26 cellular contexts compared by ENCODE assay signal in the genomic region with DNA sequence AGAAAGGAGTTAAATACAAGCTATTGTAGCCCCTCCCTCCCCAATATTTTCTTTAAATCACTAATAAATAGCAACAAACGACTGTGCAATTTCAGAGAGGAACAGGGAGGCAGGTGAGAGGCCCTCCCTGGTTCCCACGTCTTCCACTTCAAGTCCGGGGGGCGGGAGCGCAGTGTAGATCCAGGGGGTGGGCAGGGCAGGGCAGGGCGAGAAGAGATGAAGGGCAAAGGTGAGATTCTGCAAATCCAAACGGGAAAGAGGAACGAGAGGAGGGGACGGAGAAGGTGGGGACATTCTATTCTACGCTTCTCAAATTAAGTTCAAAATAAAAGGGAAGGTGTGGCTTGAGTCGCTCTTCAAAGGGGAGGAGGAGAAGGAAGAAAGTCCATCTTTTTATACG. TPM values are rescaled to one million over a fixed set of nuclear protein-coding genes. Genes with fewer than 3 reads are reported as not detected.
DNase-seq lines count a peak whose midpoint lies in the region; ATAC-seq, FAIRE-seq and TF ChIP-seq lines count a peak whose summit lies in the region.
"Had no signal": no experiment of that assay in that cellular context is flagged by ENCODE, and none has a peak within 500 bp of the region (broad histone marks: within the 10 kb centered on the region; RNA-seq: fewer than 3 reads in every experiment).

No MANE protein-coding gene starts in this region.

- BruUV-seq in Panc1 (replicated peaks; lab: Mats Ljungman, UMichigan): no TSS peak

- H3K4me3 ChIP-seq in Panc1 (ENCODE audit: low read depth in 2 of 2, low read length in 2 of 2): peak overlapping the region; percentile 32 to 52; a peak in 3 of 4 replicates
- peak overlapping the region; percentile 81 to 92 (median 87) for H3K4me3 ChIP-seq in esophagus muscularis mucosa
- H3K4me3 ChIP-seq in neural cell (ENCODE audit: low read length): peak overlapping the region; percentile 61
- H3K4me3 ChIP-seq in dorsolateral prefrontal cortex: no peak overlapping the region
- H3K4me3 ChIP-seq: left lung, sigmoid colon, thyroid gland had no signal

- H3K36me3 ChIP-seq in Panc1 (ENCODE audit: control insufficient read depth, insufficient read depth, low read length) (no peaks in the 10 kb centered on the region), esophagus muscularis mucosa (peaks cover 0 to 27% (median 9%) of the 10 kb centered on the region in 4 donors), neural cell (ENCODE audit: insufficient read depth, low read length) (no peaks in the 10 kb centered on the region)
- H3K36me3 ChIP-seq: gastrocnemius medialis, left lung, sigmoid colon had no signal

- in situ Hi-C loops in Panc1 (cut with HindIII; ENCODE audit: low pct_unique_long_range_greater_than_20kb, low sequenced_read_pairs): no loop called here

- H3K4me2 ChIP-seq in neural cell (ENCODE audit: low read length): no peak overlapping the region

- H3K9me2 ChIP-seq in neural cell (ENCODE audit: insufficient read depth, low read length): no peaks in the 10 kb centered on the region

- TF ChIP-seq CTCF in Panc1 (IDR thresholded peaks at IDR 0.05) (no peak), esophagus muscularis mucosa (IDR thresholded peaks at IDR 0.05) (no peak), neural cell (IDR thresholded peaks at IDR 0.05; ENCODE audit: poor library complexity, severe bottlenecking) (no peak), dorsolateral prefrontal cortex (IDR thresholded peaks at IDR 0.05 in 54 of 56, conservative IDR thresholded peaks at IDR 0.05 in 2 of 56; ENCODE audit: low read depth in 1 of 56, partially characterized antibody in 56 of 56) (no peak)

- H3K9ac ChIP-seq in neural cell (ENCODE audit: low read length): peak overlapping the region; percentile 44

- no peak for TF ChIP-seq EP300 in esophagus muscularis mucosa (IDR thresholded peaks at IDR 0.05)
- no peak for TF ChIP-seq EP300 in neural cell (conservative IDR thresholded peaks at IDR 0.05; ENCODE audit: poor library complexity, severe bottlenecking)

- no peak overlapping the region for H2AFZ ChIP-seq in neural cell (ENCODE audit: low read depth, low read length)

- H3K27ac ChIP-seq in Panc1 (ENCODE audit: low read length): no peak overlapping the region
- peak overlapping the region; percentile 92 to 98 (median 96) for H3K27ac ChIP-seq in esophagus muscularis mucosa (replicated peaks in 1 of 4)
- H3K27ac ChIP-seq in neural cell (ENCODE audit: low read length): peak overlapping the region; percentile 37
- no peak overlapping the region for H3K27ac ChIP-seq in dorsolateral prefrontal cortex
- H3K27ac ChIP-seq: gastrocnemius medialis, left lung had no signal

- POLR2A ChIA-PET in Panc1 (lab: Charles Lee): interaction anchor here (0.7 kb wide), 1 partner anchor 955 kb away, joined by 10 read pairs; no protein-coding TSS in a partner anchor

- H3F3A ChIP-seq in neural cell (ENCODE audit: insufficient read depth, low read length, poor library complexity, severe bottlenecking): no peaks in the 10 kb centered on the region

- DNase-seq in DMS114 treated with DMSO at 0.1 percent for 48 hours (lab: John Stamatoyannopoulos, UW; ENCODE audit: unreplicated experiment): peak; percentile 2
- DNase-seq in Panc1 (ENCODE audit: low read depth, low spot score): no peak
- no peak for DNase-seq in esophagus muscularis mucosa (ENCODE audit: extremely low spot score)
- no peak for DNase-seq in GM19239 (ENCODE audit: insufficient read length, low spot score)
- DNase-seq in dermis blood vessel endothelial cell: no peak
- DNase-seq in EL: no peak
- no peak for DNase-seq in dorsolateral prefrontal cortex
- DNase-seq: activated CD4-positive, alpha-beta memory T cell treated with anti-CD3 and anti-CD28 coated beads, Interleukin-2, amount 10 ng/mL, durations not matched to agents 7 days and 5 days; activated CD8-positive, alpha-beta memory T cell treated with anti-CD3 and anti-CD28 coated beads, Interleukin-2, amount 50 U/mL, for 4 hours; activated naive CD4-positive, alpha-beta T cell treated with Interleukin-2 at 50 U/mL for 16 hours; CD8-positive, alpha-beta memory T cell; DMS153; gastrocnemius medialis; hippocampal formation; islet precursor cell; NCI-H1694; NCI-H446; sigmoid colon; stimulated activated CD4-positive, alpha-beta T cell treated with anti-CD3 and anti-CD28 coated beads, Interleukin-12 subunit alpha, Interleukin-12 subunit beta, amount 100 ng/mL, for 4 hours; stimulated activated CD4-positive, alpha-beta T cell treated with anti-CD3 and anti-CD28 coated beads, Interleukin-2, amount 100 ng/mL, for 48 hours; thyroid gland had no signal

- H3K4me1 ChIP-seq in Panc1 (ENCODE audit: control insufficient read depth, insufficient read depth, low read length) (no peaks in the 10 kb centered on the region), esophagus muscularis mucosa (peaks cover 8 to 69% (median 42%) of the 10 kb centered on the region in 4 donors)

- TF ChIP-seq POLR2A in esophagus muscularis mucosa (IDR thresholded peaks at IDR 0.05; ENCODE audit: low read depth): no peak

- CTCF ChIA-PET in Panc1 (lab: Charles Lee): no interaction called here

- no peaks in the 10 kb centered on the region for H3K9me3 ChIP-seq in Panc1 (ENCODE audit: control insufficient read depth, insufficient read depth, low read depth, low read length)
- H3K9me3 ChIP-seq in esophagus muscularis mucosa: no peaks in the 10 kb centered on the region
- H3K9me3 ChIP-seq in neural cell (ENCODE audit: low read length): no peaks in the 10 kb centered on the region
- H3K9me3 ChIP-seq: gastrocnemius medialis, left lung, thyroid gland had no signal

- ATAC-seq in Panc1: no peak
- ATAC-seq: gastrocnemius medialis, left lung had no signal

- intact Hi-C loops in Panc1 (cut with micrococcal nuclease; ENCODE audit: unreplicated experiment) (no loop called here), esophagus muscularis mucosa (cut with DNase I) (no loop called here), dorsolateral prefrontal cortex (cut with DNase I) (no loop called here)

- 16% methylated on average over 12 of the region's 12 CpGs for WGBS in esophagus muscularis mucosa

- no peaks in the 10 kb centered on the region for H4K20me1 ChIP-seq in neural cell (ENCODE audit: insufficient read depth)

- H3K27me3 ChIP-seq in Panc1 (ENCODE audit: control insufficient read depth, insufficient read depth, low read length) (peaks cover 10% of the 10 kb centered on the region), esophagus muscularis mucosa (peaks cover 0 to 48% (median 3%) of the 10 kb centered on the region in 4 donors), neural cell (ENCODE audit: insufficient read depth, low read depth, low read length) (peaks cover 100% of the 10 kb centered on the region), dorsolateral prefrontal cortex (peaks cover 36 to 99% (median 96%) of the 10 kb centered on the region in 45 donors)
- H3K27me3 ChIP-seq: thyroid gland had no signal

- no peaks in the 10 kb centered on the region for H3K79me2 ChIP-seq in neural cell (replicated peaks; ENCODE audit: insufficient read depth, low read length)

- FAIRE-seq in GM19239 (lab: Jason Lieb, UNC): no peak
- FAIRE-seq: GM12891 had no signal

- TF ChIP-seq RAD21 in neural cell (conservative IDR thresholded peaks at IDR 0.05): no peak

TF ChIP-seq in neural cell, 6 proteins besides CTCF, POLR2A, EP300 and RAD21:
- peak; percentile 50 for TF ChIP-seq POLR2AphosphoS5 (IDR thresholded peaks at IDR 0.05)
- no peak for TF ChIP-seq EZH2 (IDR thresholded peaks at IDR 0.05; ENCODE audit: borderline replicate concordance, insufficient read depth, low read length, poor library complexity, severe bottlenecking)

RNA-seq across cellular contexts. Expression of a gene that starts 6.8 kb away (rescaled TPM):
- total RNA-seq in Panc1 (2021; ENCODE audit: unreplicated experiment) (1.1 TPM), esophagus muscularis mucosa (100 to 1,000 TPM in 1 of 4 donors, 10 to 100 TPM in 3; 48.2 to 115 (median 75.4) TPM), dermis blood vessel endothelial cell (not detected in 2 replicates), dorsolateral prefrontal cortex (1 to 10 TPM in 8 of 120 experiments, under 1 TPM in 100, not detected in 12; 0.18 to 1.6 (median 0.44) TPM)
- 0.74 TPM for polyA plus RNA-seq in Panc1 (2012; ENCODE audit: insufficient read length)
- polyA plus RNA-seq in neural cell: 15.0 and 20.1 TPM in 2 replicates
- polyA minus RNA-seq in neural cell: 17.7 and 20.2 TPM in 2 replicates
- total RNA-seq: activated CD4-positive, alpha-beta memory T cell treated with anti-CD3 and anti-CD28 coated beads, Interleukin-2, amount 10 ng/mL, durations not matched to agents 7 days and 5 days; CD8-positive, alpha-beta memory T cell; gastrocnemius medialis; left lung; OCI-LY7; sigmoid colon; T-helper 2 cell treated with Interferon-gamma antibody and Interleukin-4, amounts not matched to agents 100 ng/mL and 5 ng/mL, for 36 hours had no signal
- polyA plus RNA-seq: CD8-positive, alpha-beta memory T cell had no signal

Comparison
In these comparisons a context has a peak if more than half of its experiments do, and no peak if none do; other contexts are left out.
1. H3K27ac ChIP-seq: peak in esophagus muscularis mucosa (4 of 4) and neural cell (single experiment); none in Panc1 (single experiment) and dorsolateral prefrontal cortex (0 of 59).
2. H3K4me3 ChIP-seq: peak in Panc1 (2 of 2), esophagus muscularis mucosa (4 of 4) and neural cell (single experiment); none in dorsolateral prefrontal cortex (0 of 59).
3. RNA of a gene that starts 6.8 kb away (total RNA-seq): 48.2 to 115 TPM in esophagus muscularis mucosa; 1.1 TPM in Panc1 (single experiment), 0.18 to 1.6 TPM in dorsolateral prefrontal cortex and not detected in dermis blood vessel endothelial cell; every median in the first group is over 10 times any median in the second.